ENCODE assay signal across 11 cellular contexts in the genomic region with DNA sequence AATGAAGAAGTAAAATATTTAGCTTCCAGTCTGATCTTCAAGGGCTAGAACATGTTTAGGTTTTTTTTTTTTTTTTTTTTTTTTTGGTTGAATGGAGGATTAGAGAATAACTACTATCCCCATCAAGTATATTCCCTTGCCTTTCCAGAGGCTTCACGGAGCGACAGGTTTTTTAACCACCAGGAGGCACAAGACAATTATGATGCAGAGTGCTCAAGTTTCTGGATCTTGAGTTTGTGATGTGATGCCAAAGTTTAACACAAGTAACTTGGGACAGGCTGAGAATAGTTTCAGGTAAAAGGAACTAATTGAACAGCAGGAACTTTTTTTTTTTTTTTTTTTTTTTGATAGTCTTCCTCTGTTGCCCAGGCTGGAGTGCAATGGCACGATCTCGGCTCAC. TPM values are rescaled to one million over a fixed set of nuclear protein-coding genes. Genes with fewer than 3 reads are reported as not detected.
A peak's percentile ranks its signal among the peaks of the same experiment; 100 is the strongest.
DNase-seq lines count a peak whose midpoint lies in the region; ATAC-seq and TF ChIP-seq lines count a peak whose summit lies in the region.
"Had no signal": no experiment of that assay in that cellular context is flagged by ENCODE, and none has a peak within 500 bp of the region (broad histone marks: within the 10 kb centered on the region; RNA-seq: fewer than 3 reads in every experiment).

No MANE protein-coding gene starts in this region.

- no peak overlapping the region for H3K4me3 ChIP-seq in breast epithelium
- H3K4me3 ChIP-seq in upper lobe of right lung, result no peak overlapping the region

- peaks cover 0 to 5% of the 10 kb centered on the region in 2 donors for H3K4me1 ChIP-seq in breast epithelium
- H3K4me1 ChIP-seq in foreskin keratinocyte, result peaks cover under 1% of the 10 kb centered on the region
- H3K4me1 ChIP-seq in upper lobe of right lung, result peaks cover 9% of the 10 kb centered on the region

- intact Hi-C loops in MCF 10A (cut with micrococcal nuclease) (loop anchor here (2.0 to 10.0 kb wide), 3 partner anchors 95 to 611 kb away; a partner anchor contains a TSS), breast epithelium (cut with DNase I; ENCODE audit: low total_unique reads) (no loop called here), upper lobe of right lung (cut with DNase I) (no loop called here)
- intact Hi-C loops in activated naive CD4-positive, alpha-beta T cell treated with anti-CD3 and anti-CD28 coated beads for 36 hours (cut with micrococcal nuclease), result loop anchor here (2.0 to 5.0 kb wide), 3 partner anchors 148 to 615 kb away; a partner anchor contains a TSS

- no peaks in the 10 kb centered on the region for H3K9me3 Mint-ChIP-seq in MCF 10A (ENCODE audit: unreplicated experiment)
- H3K9me3 Mint-ChIP-seq in activated naive CD4-positive, alpha-beta T cell treated with anti-CD3 and anti-CD28 coated beads for 36 hours, result no peaks in the 10 kb centered on the region

- DNase-seq in MCF 10A (ENCODE audit: unreplicated experiment) (no peak), breast epithelium (ENCODE audit: low spot score in 2 of 2) (no peak), T-helper 17 cell (no peak), foreskin keratinocyte (no peak), upper lobe of right lung (no peak), CD1c-positive myeloid dendritic cell (ENCODE audit: extremely low spot score) (no peak)
- DNase-seq in activated naive CD4-positive, alpha-beta T cell treated with anti-CD3 and anti-CD28 coated beads for 36 hours, result no peak
- DNase-seq: NCI-H1694 treated with DMSO at 0.1 percent for 48 hours; stimulated activated CD4-positive, alpha-beta T cell treated with anti-CD3 and anti-CD28 coated beads, Interleukin-2, amount 100 ng/mL, for 24 hours had no signal

- H3K27ac Mint-ChIP-seq in MCF 10A (ENCODE audit: low read depth, unreplicated experiment) (peak overlapping the region; percentile 82), T-helper 17 cell (peak overlapping the region; percentile 83)
- no peak overlapping the region for H3K27ac Mint-ChIP-seq in activated naive CD4-positive, alpha-beta T cell treated with anti-CD3 and anti-CD28 coated beads for 36 hours

- no TSS peak for BruUV-seq in MCF 10A (replicated peaks; lab: Mats Ljungman, UMichigan)

- H3K4me3 Mint-ChIP-seq in MCF 10A (ENCODE audit: unreplicated experiment), result no peak overlapping the region
- no peak overlapping the region for H3K4me3 Mint-ChIP-seq in T-helper 17 cell
- no peak overlapping the region for H3K4me3 Mint-ChIP-seq in activated naive CD4-positive, alpha-beta T cell treated with anti-CD3 and anti-CD28 coated beads for 36 hours

- peaks cover 57% of the 10 kb centered on the region for H3K36me3 Mint-ChIP-seq in MCF 10A (ENCODE audit: insufficient read depth, unreplicated experiment)
- peaks cover 4% of the 10 kb centered on the region for H3K36me3 Mint-ChIP-seq in T-helper 17 cell (ENCODE audit: low read depth)
- peaks cover 19% of the 10 kb centered on the region for H3K36me3 Mint-ChIP-seq in activated naive CD4-positive, alpha-beta T cell treated with anti-CD3 and anti-CD28 coated beads for 36 hours (ENCODE audit: low read depth)

- H3K27me3 ChIP-seq in breast epithelium (no peaks in the 10 kb centered on the region), foreskin keratinocyte (no peaks in the 10 kb centered on the region), upper lobe of right lung (no peaks in the 10 kb centered on the region)

- H3K27ac ChIP-seq in breast epithelium, result no peak overlapping the region
- H3K27ac ChIP-seq in foreskin keratinocyte, result no peak overlapping the region
- H3K27ac ChIP-seq in upper lobe of right lung, result no peak overlapping the region
- H3K27ac ChIP-seq: HL-60 had no signal

- POLR2A ChIA-PET in MCF 10A (lab: Yijun Ruan, JAX), result interaction anchor here (0.6 to 2.6 kb wide), 10 partner anchors 9 to 287 kb away, joined by 3 to 11 read pairs (median 3); a partner anchor contains a TSS

- CTCF ChIA-PET in MCF 10A (lab: Yijun Ruan, JAX), result interaction anchor here (0.5 to 6.3 kb wide), 37 partner anchors 8 to 983 kb away, joined by 3 to 61 read pairs (median 4); no protein-coding TSS in a partner anchor
- CTCF ChIA-PET in activated naive CD4-positive, alpha-beta T cell treated with anti-CD3 and anti-CD28 coated beads for 36 hours (lab: Charles Lee), result interaction anchor here (0.6 to 2.7 kb wide), 30 partner anchors 8 to 866 kb away, joined by 3 to 16 read pairs (median 3); a partner anchor contains a TSS

- H3K27me3 Mint-ChIP-seq in MCF 10A (ENCODE audit: insufficient read depth, unreplicated experiment), result no peaks in the 10 kb centered on the region
- H3K27me3 Mint-ChIP-seq in T-helper 17 cell, result no peaks in the 10 kb centered on the region
- no peaks in the 10 kb centered on the region for H3K27me3 Mint-ChIP-seq in activated naive CD4-positive, alpha-beta T cell treated with anti-CD3 and anti-CD28 coated beads for 36 hours (ENCODE audit: low read depth)

- H3K36me3 ChIP-seq in breast epithelium (no peaks in the 10 kb centered on the region), upper lobe of right lung (peaks cover 47% of the 10 kb centered on the region)

- peaks cover 20% of the 10 kb centered on the region for H3K4me1 Mint-ChIP-seq in MCF 10A (ENCODE audit: insufficient read depth, unreplicated experiment)
- H3K4me1 Mint-ChIP-seq in T-helper 17 cell, result peaks cover 11% of the 10 kb centered on the region
- H3K4me1 Mint-ChIP-seq in activated naive CD4-positive, alpha-beta T cell treated with anti-CD3 and anti-CD28 coated beads for 36 hours (ENCODE audit: low read depth), result peaks cover 6% of the 10 kb centered on the region

- TF ChIP-seq CTCF in MCF 10A (IDR thresholded peaks at IDR 0.05; ENCODE audit: unreplicated experiment) (no peak), breast epithelium (IDR thresholded peaks at IDR 0.05) (no peak), foreskin keratinocyte (conservative IDR thresholded peaks at IDR 0.05) (peak; percentile 37), upper lobe of right lung (IDR thresholded peaks at IDR 0.05) (peak; percentile 15)

- ATAC-seq in T-helper 17 cell, result no peak
- ATAC-seq in foreskin keratinocyte, result no peak
- no peak for ATAC-seq in upper lobe of right lung
- no peak for ATAC-seq in GM19035 (IDR thresholded peaks at IDR 0.05; ENCODE audit: unreplicated experiment)

- no peak for TF ChIP-seq POLR2A in breast epithelium (IDR thresholded peaks at IDR 0.05)

- H3K9me3 ChIP-seq in breast epithelium (no peaks in the 10 kb centered on the region), T-helper 17 cell (ENCODE audit: control insufficient read depth, low read length, poor library complexity, severe bottlenecking) (no peaks in the 10 kb centered on the region), upper lobe of right lung (no peaks in the 10 kb centered on the region)

RNA-seq across cellular contexts. Expression of a gene that starts 30.3 kb away (rescaled TPM):
- total RNA-seq in MCF 10A (2022), result 297 and 368 TPM in 2 replicates
- total RNA-seq in breast epithelium, result 100 to 1,000 TPM; 267 to 346 (median 271) TPM
- total RNA-seq in T-helper 17 cell, result 100 to 1,000 TPM; 292 to 317 TPM
- total RNA-seq in foreskin keratinocyte, result 325 and 343 TPM in 2 replicates
- polyA plus RNA-seq in foreskin keratinocyte, result 169 and 201 TPM in 2 replicates
- 319 TPM for total RNA-seq in upper lobe of right lung
- 100 to 1,000 TPM; 211 to 218 TPM for total RNA-seq in activated naive CD4-positive, alpha-beta T cell treated with anti-CD3 and anti-CD28 coated beads for 36 hours

Comparison
In these comparisons a context has a peak if more than half of its experiments do, and no peak if none do; other contexts are left out.
1. intact Hi-C loops: an anchor here in MCF 10A (2.0 to 10.0 kb wide) and activated naive CD4-positive, alpha-beta T cell treated with anti-CD3 and anti-CD28 coated beads for 36 hours (2.0 to 5.0 kb wide); none called in breast epithelium and upper lobe of right lung.
2. CTCF ChIP-seq: peak in foreskin keratinocyte (single experiment) and upper lobe of right lung (single experiment); none in MCF 10A (single experiment) and breast epithelium (0 of 3).